24 cellular contexts compared by ENCODE assay signal in the genomic region with DNA sequence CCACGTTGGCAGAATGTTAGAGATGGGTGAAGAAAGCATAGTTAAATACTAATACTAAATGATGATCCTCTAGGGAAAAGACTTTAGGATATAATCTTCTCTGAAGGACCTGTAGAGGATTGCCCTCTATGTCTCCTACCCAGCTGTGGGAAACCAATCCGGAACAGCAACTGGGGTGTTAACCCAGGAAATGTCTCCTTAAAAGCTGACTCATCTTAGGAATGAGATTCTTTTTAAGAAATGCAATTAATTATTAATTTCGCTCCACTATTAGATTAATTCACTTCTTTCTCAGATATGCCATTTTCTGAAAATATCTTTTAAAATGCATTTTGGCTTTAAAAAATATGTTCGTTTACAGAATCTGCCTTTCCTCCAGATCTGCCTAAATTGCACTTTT. TPM values are rescaled to one million over a fixed set of nuclear protein-coding genes. Genes with fewer than 3 reads are reported as not detected.
DNase-seq lines count a peak whose midpoint lies in the region; ATAC-seq and TF ChIP-seq lines count a peak whose summit lies in the region.
"Had no signal": no experiment of that assay in that cellular context is flagged by ENCODE, and none has a peak within 500 bp of the region (broad histone marks: within the 10 kb centered on the region; RNA-seq: fewer than 3 reads in every experiment).

No MANE protein-coding gene starts in this region.

- H3K9me2 ChIP-seq in OCI-LY7 (ENCODE audit: insufficient read depth, low read length), result no peaks in the 10 kb centered on the region
- H3K9me2 ChIP-seq: SK-N-SH had no signal

- H3K4me1 ChIP-seq in A673 (ENCODE audit: insufficient read depth, low read length, poor library complexity, severe bottlenecking) (peaks cover 10% of the 10 kb centered on the region), OCI-LY7 (ENCODE audit: insufficient read depth, low read length, poor library complexity, severe bottlenecking) (peaks cover 98% of the 10 kb centered on the region)
- H3K4me1 ChIP-seq: Caco-2, Peyer's patch had no signal

- H3K27me3 ChIP-seq in A673 (replicated peaks; ENCODE audit: insufficient read depth, low read depth, low read length, poor library complexity), result no peaks in the 10 kb centered on the region
- H3K27me3 ChIP-seq: Peyer's patch had no signal

- H3K27me3 Mint-ChIP-seq in osteocyte (ENCODE audit: unreplicated experiment) (peaks cover 35% of the 10 kb centered on the region), T-helper 17 cell (peaks cover 5% of the 10 kb centered on the region)

- H3K27ac Mint-ChIP-seq in osteocyte (ENCODE audit: unreplicated experiment), result no peak overlapping the region
- no peak overlapping the region for H3K27ac Mint-ChIP-seq in T-helper 17 cell
- H3K27ac Mint-ChIP-seq: B cell; CD8-positive, alpha-beta T cell; H9; T-helper 1 cell treated with Interleukin-12 subunit alpha and Interleukin-12 subunit beta and Interleukin-4 antibody, amounts not matched to agents 30 μg/mL and 1 μg/mL, for 36 hours had no signal

- H3K9me3 Mint-ChIP-seq in osteocyte (ENCODE audit: unreplicated experiment), result no peaks in the 10 kb centered on the region
- H3K9me3 Mint-ChIP-seq: CD8-positive, alpha-beta T cell; H9; T-helper 1 cell treated with Interleukin-12 subunit alpha and Interleukin-12 subunit beta and Interleukin-4 antibody, amounts not matched to agents 30 μg/mL and 1 μg/mL, for 36 hours had no signal

- POLR2A ChIA-PET in A673 (lab: Charles Lee; ENCODE audit: low non-redundant PET), result no interaction called here
- POLR2A ChIA-PET in OCI-LY7 (lab: Charles Lee), result interaction anchor here (1.2 to 2.1 kb wide), 3 partner anchors 9 to 435 kb away, joined by 3 to 12 read pairs (median 7); no protein-coding TSS in a partner anchor

- H3K9me3 ChIP-seq in A673 (ENCODE audit: low read depth, low read length, poor library complexity, severe bottlenecking) (no peaks in the 10 kb centered on the region), OCI-LY7 (ENCODE audit: low read length) (no peaks in the 10 kb centered on the region), T-helper 17 cell (ENCODE audit: control insufficient read depth, low read length, poor library complexity, severe bottlenecking) (no peaks in the 10 kb centered on the region)
- H3K9me3 ChIP-seq: Caco-2, Peyer's patch, SK-N-SH had no signal

- H3K4me2 ChIP-seq in OCI-LY7 (ENCODE audit: low read length), result peak overlapping the region; percentile 66
- H3K4me2 ChIP-seq: SK-N-SH had no signal

- ATAC-seq in T-helper 17 cell, result no peak
- ATAC-seq: CD8-positive, alpha-beta T cell had no signal

- intact Hi-C loops in A673 (cut with micrococcal nuclease; ENCODE audit: unreplicated experiment), result no loop called here
- intact Hi-C loops in OCI-LY7 (cut with micrococcal nuclease; ENCODE audit: unreplicated experiment), result no loop called here

- BruUV-seq in A673 (replicated peaks; lab: Mats Ljungman, UMichigan) (no TSS peak), OCI-LY7 (replicated peaks; lab: Mats Ljungman, UMichigan) (no TSS peak)

- TF ChIP-seq CTCF in A673 (conservative IDR thresholded peaks at IDR 0.05; ENCODE audit: low read depth, low read length) (no peak), OCI-LY7 (conservative IDR thresholded peaks at IDR 0.05; ENCODE audit: low read length) (no peak), osteocyte (IDR thresholded peaks at IDR 0.05) (no peak)

- no peaks in the 10 kb centered on the region for H4K20me1 ChIP-seq in OCI-LY7 (ENCODE audit: insufficient read depth, low read length)

- peak; percentile 41 for DNase-seq in A673 (ENCODE audit: low spot score)
- peak; percentile 29 for DNase-seq in DMS53 treated with DMSO at 0.1 percent for 48 hours (lab: John Stamatoyannopoulos, UW; ENCODE audit: unreplicated experiment)
- no peak for DNase-seq in OCI-LY7 (ENCODE audit: low spot score)
- DNase-seq in kidney glomerular epithelial cell (lab: John Stamatoyannopoulos, UW), result peak; percentile 22
- DNase-seq in NCI-H2107 (lab: John Stamatoyannopoulos, UW), result no peak
- no peak for DNase-seq in NCI-H2081 (lab: John Stamatoyannopoulos, UW)
- DNase-seq in osteocyte (ENCODE audit: extremely low spot score, unreplicated experiment), result no peak
- DNase-seq in T-helper 17 cell, result no peak
- DNase-seq: Caco-2; CD8-positive, alpha-beta T cell; GM23248; H9; KBM-7; NCI-H1417; NCI-H1694; NCI-H2029 treated with DMSO at 0.1 percent for 48 hours; NCI-H2171 treated with DMSO at 0.1 percent for 48 hours; Peyer's patch; SK-N-SH; SW 1271 had no signal

- H3K4me3 ChIP-seq in A673 (ENCODE audit: low read depth, low read length, poor library complexity, severe bottlenecking) (no peak overlapping the region), OCI-LY7 (ENCODE audit: low read depth, low read length, poor library complexity, severe bottlenecking) (no peak overlapping the region)
- H3K4me3 ChIP-seq: GM23248, Peyer's patch had no signal

- peaks cover 53% of the 10 kb centered on the region; the same call in 1 of the 2 replicates for H3K79me2 ChIP-seq in OCI-LY7 (ENCODE audit: insufficient read depth, low read depth, low read length)

- H3K4me3 Mint-ChIP-seq in osteocyte (ENCODE audit: unreplicated experiment), result no peak overlapping the region
- no peak overlapping the region for H3K4me3 Mint-ChIP-seq in T-helper 17 cell
- H3K4me3 Mint-ChIP-seq: B cell; CD8-positive, alpha-beta T cell; H9; T-helper 1 cell treated with Interleukin-12 subunit alpha and Interleukin-12 subunit beta and Interleukin-4 antibody, amounts not matched to agents 30 μg/mL and 1 μg/mL, for 36 hours had no signal

- no peaks in the 10 kb centered on the region for H3K36me3 Mint-ChIP-seq in osteocyte (ENCODE audit: unreplicated experiment)
- H3K36me3 Mint-ChIP-seq in T-helper 17 cell (ENCODE audit: low read depth), result no peaks in the 10 kb centered on the region
- H3K36me3 Mint-ChIP-seq: CD8-positive, alpha-beta T cell had no signal

- H3K4me1 Mint-ChIP-seq in osteocyte (ENCODE audit: unreplicated experiment) (no peaks in the 10 kb centered on the region), T-helper 17 cell (no peaks in the 10 kb centered on the region)

- H3K36me3 ChIP-seq in A673 (ENCODE audit: insufficient read depth, low read length, poor library complexity, severe bottlenecking), result no peaks in the 10 kb centered on the region
- no peaks in the 10 kb centered on the region for H3K36me3 ChIP-seq in OCI-LY7 (ENCODE audit: insufficient read depth, low read length)
- H3K36me3 ChIP-seq: Peyer's patch had no signal

- CTCF ChIA-PET in A673 (lab: Charles Lee), result no interaction called here
- CTCF ChIA-PET in OCI-LY7 (lab: Charles Lee; ENCODE audit: unreplicated experiment), result no interaction called here

- peak overlapping the region; percentile 20; the same call in 1 of the 2 replicates for H2AFZ ChIP-seq in OCI-LY7 (ENCODE audit: low read length)
- H2AFZ ChIP-seq: GM23248 had no signal

- H3K27ac ChIP-seq in A673 (ENCODE audit: low read depth, low read length, poor library complexity, severe bottlenecking) (no peak overlapping the region), OCI-LY7 (ENCODE audit: low read depth, low read length, poor library complexity, severe bottlenecking) (peak overlapping the region; percentile 46)
- H3K27ac ChIP-seq: C4-2B, GM23248, Peyer's patch had no signal

RNA-seq across cellular contexts. Expression of gene SCN3A, which starts 7.4 kb away (rescaled TPM):
- total RNA-seq in A673 (2021) (0.04 and 0.07 TPM in 2 replicates), OCI-LY7 (2022) (8.0 and 9.5 TPM in 2 replicates), osteocyte (not detected in 2 replicates), T-helper 17 cell (under 1 TPM in 1 of 2 donors, not detected in 1; 0.42 TPM)
- 7.1 and 7.3 TPM in 2 replicates for total RNA-seq in OCI-LY7 (2014; rRNA removed; shearing (Covaris generic))
- total RNA-seq: Caco-2, H9, MCF 10A had no signal

RNA-seq across cellular contexts. Expression of gene SCN2A, which starts 42.8 kb away (rescaled TPM):
- total RNA-seq in A673 (2021) (0.73 and 0.79 TPM in 2 replicates), OCI-LY7 (2022) (not detected in 2 replicates), osteocyte (0.24 and 0.73 TPM in 2 replicates), T-helper 17 cell (under 1 TPM in 1 of 2 donors, not detected in 1; 0.07 TPM)
- total RNA-seq in OCI-LY7 (2014; rRNA removed; shearing (Covaris generic)), result 0.03 TPM in 1 of 2 replicates, not detected in the other
- total RNA-seq: Caco-2; CD8-positive, alpha-beta T cell; MCF 10A had no signal

Comparison
In these comparisons a context has a peak if more than half of its experiments do, and no peak if none do; other contexts are left out.
1. DNase-seq: peak in A673 (single experiment), DMS53 treated with DMSO at 0.1 percent for 48 hours (single experiment) and kidney glomerular epithelial cell (single experiment); none in OCI-LY7 (single experiment), NCI-H2107 (single experiment), NCI-H2081 (0 of 2), osteocyte (single experiment) and T-helper 17 cell (0 of 3).